ENCODE assay signal across 9 cellular contexts in the genomic region with DNA sequence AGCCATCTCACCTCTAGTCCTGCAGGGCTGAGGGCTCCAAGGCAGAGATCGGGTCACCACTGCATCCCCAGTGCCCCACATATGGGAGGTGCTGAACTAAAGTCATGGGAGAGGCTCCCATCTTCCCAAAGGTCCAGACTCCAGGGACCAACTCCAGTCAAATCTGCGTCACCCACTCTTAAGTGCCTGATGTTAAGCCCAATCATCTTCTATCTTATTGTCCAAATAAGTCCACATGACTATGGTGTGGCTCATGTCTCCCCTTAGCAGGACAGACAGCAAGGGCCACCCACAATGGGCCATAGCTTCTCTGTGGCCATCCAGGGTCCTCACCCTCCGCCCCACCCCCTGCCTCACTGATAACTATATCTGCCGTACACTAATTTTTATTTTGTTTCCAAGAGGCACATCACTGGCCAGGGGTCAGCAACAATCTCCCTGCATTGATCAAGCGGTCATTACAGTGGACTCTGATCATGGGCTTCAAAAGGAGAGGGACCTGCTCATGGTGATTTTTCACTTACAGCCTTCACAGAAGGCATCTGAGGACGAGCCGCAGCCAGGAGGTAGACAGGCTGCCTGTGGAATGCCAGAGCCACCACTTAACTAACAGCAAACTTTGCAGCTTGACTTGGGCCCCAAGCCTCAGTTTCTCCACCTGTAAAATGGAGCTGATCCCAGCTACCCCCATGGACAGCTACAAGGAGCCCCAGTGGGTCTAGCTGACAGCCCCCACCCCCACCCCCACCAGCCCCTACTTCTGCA. TPM values are rescaled to one million over a fixed set of nuclear protein-coding genes. Genes with fewer than 3 reads are reported as not detected.
DNase-seq lines count a peak whose midpoint lies in the region; ATAC-seq and TF ChIP-seq lines count a peak whose summit lies in the region.
"Had no signal": no experiment of that assay in that cellular context is flagged by ENCODE, and none has a peak within 500 bp of the region (broad histone marks: within the 10 kb centered on the region; RNA-seq: fewer than 3 reads in every experiment).

No MANE protein-coding gene starts in this region.

- H3K4me1 ChIP-seq in OCI-LY3 (ENCODE audit: low read length) (peaks cover 87% of the 10 kb centered on the region), neutrophil (ENCODE audit: control insufficient read depth in 1 of 2, insufficient read depth in 1 of 2, low read depth in 1 of 2, low read length in 1 of 2) (peaks cover 98% of the 10 kb centered on the region in 2 experiments)
- peaks cover 99% of the 10 kb centered on the region for H3K4me1 ChIP-seq in effector memory CD4-positive, alpha-beta T cell (ENCODE audit: control insufficient read depth, insufficient read depth, low read length, poor library complexity, severe bottlenecking)

- TF ChIP-seq CTCF in AG04450 (IDR thresholded peaks at IDR 0.05; ENCODE audit: low read depth, low read length) (no peak), OCI-LY3 (IDR thresholded peaks at IDR 0.05; ENCODE audit: low read depth, low read length) (no peak), neutrophil (IDR thresholded peaks at IDR 0.05) (no peak)

- DNase-seq in AG04450 (ENCODE audit: low read depth, low spot score): no peak
- DNase-seq in effector memory CD4-positive, alpha-beta T cell: no peak
- DNase-seq in hippocampal formation (lab: John Stamatoyannopoulos, UW): no peak
- no peak for DNase-seq in cerebellar nuclear complex (lab: John Stamatoyannopoulos, UW)
- DNase-seq in HK-2 (ENCODE audit: unreplicated experiment): no peak
- DNase-seq: SIG-M5 had no signal

- no peak for ATAC-seq in GM21717 (IDR thresholded peaks at IDR 0.05; ENCODE audit: unreplicated experiment)

- peak overlapping the region; percentile 88 for H3K4me2 ChIP-seq in OCI-LY3 (ENCODE audit: low read length)

- peak overlapping the region; percentile 87 for H3K27ac ChIP-seq in AG04450 (ENCODE audit: low read depth, low read length)
- peak overlapping the region; percentile 71 for H3K27ac ChIP-seq in OCI-LY3 (ENCODE audit: low read length)
- H3K27ac ChIP-seq in effector memory CD4-positive, alpha-beta T cell (ENCODE audit: insufficient read depth, low read length, poor library complexity, severe bottlenecking): peak overlapping the region; percentile 91
- H3K27ac ChIP-seq in neutrophil: peak overlapping the region; percentile 99

- peak overlapping the region; percentile 46 for H3K9ac ChIP-seq in OCI-LY3 (ENCODE audit: low read length)

- H3K4me3 ChIP-seq in AG04450 (ENCODE audit: low read depth, low read length) (no peak overlapping the region), OCI-LY3 (ENCODE audit: low read length) (peak overlapping the region; percentile 65), neutrophil (ENCODE audit: low read depth in 1 of 2, low read length in 1 of 2) (peak overlapping the region in 1 of 2 experiments; percentile 16)
- no peak overlapping the region for H3K4me3 ChIP-seq in effector memory CD4-positive, alpha-beta T cell (ENCODE audit: insufficient read depth, low read depth, low read length, poor library complexity, severe bottlenecking)

- H3K79me2 ChIP-seq in OCI-LY3 (ENCODE audit: low read length): peaks cover 100% of the 10 kb centered on the region

- CTCF ChIA-PET in AG04450 (lab: Charles Lee): interaction anchor here (0.6 to 1.4 kb wide), 3 partner anchors 9 to 106 kb away, joined by 3 to 12 read pairs (median 3); no protein-coding TSS in a partner anchor

- no peak overlapping the region for H2AFZ ChIP-seq in OCI-LY3 (ENCODE audit: low read depth, low read length)

- POLR2A ChIA-PET in AG04450 (lab: Yijun Ruan, JAX): interaction anchor here (0.6 to 4.2 kb wide), 17 partner anchors 9 to 116 kb away, joined by 3 to 30 read pairs (median 4); a partner anchor contains a TSS

- H3K27me3 ChIP-seq in AG04450 (ENCODE audit: control insufficient read depth, insufficient read depth, low read length): no peaks in the 10 kb centered on the region
- H3K27me3 ChIP-seq in OCI-LY3 (ENCODE audit: low read depth, low read length): no peaks in the 10 kb centered on the region
- H3K27me3 ChIP-seq in effector memory CD4-positive, alpha-beta T cell (replicated peaks; ENCODE audit: control insufficient read depth, insufficient read depth, low read length, poor library complexity, severe bottlenecking): no peaks in the 10 kb centered on the region
- H3K27me3 ChIP-seq in neutrophil: no peaks in the 10 kb centered on the region

- peaks cover 79% of the 10 kb centered on the region for H4K20me1 ChIP-seq in OCI-LY3 (ENCODE audit: insufficient read depth, low read length)

- H3K9me3 ChIP-seq in AG04450 (ENCODE audit: control insufficient read depth, insufficient read depth, low read length) (no peaks in the 10 kb centered on the region), OCI-LY3 (ENCODE audit: insufficient read depth, low read length) (no peaks in the 10 kb centered on the region), neutrophil (no peaks in the 10 kb centered on the region)
- H3K9me3 ChIP-seq in effector memory CD4-positive, alpha-beta T cell (ENCODE audit: control insufficient read depth, low read length): no peaks in the 10 kb centered on the region

- H3K36me3 ChIP-seq in OCI-LY3 (replicated peaks; ENCODE audit: low read depth, low read length) (peaks cover 17% of the 10 kb centered on the region), neutrophil (peaks cover 52% of the 10 kb centered on the region)
- H3K36me3 ChIP-seq in effector memory CD4-positive, alpha-beta T cell (ENCODE audit: control insufficient read depth, insufficient read depth, low read length): peaks cover 14% of the 10 kb centered on the region

RNA-seq across cellular contexts. Expression of a gene that starts 23.3 kb away (rescaled TPM):
- polyA plus RNA-seq in AG04450 (2011; rRNA removed): 338 and 432 TPM in 2 replicates
- 1,487 and 1,729 TPM in 2 replicates for polyA minus RNA-seq in AG04450 (2011; rRNA and poly(A)+ RNA removed)
